Comparison of ENCODE assay signal across 35 cellular contexts in genomic region chr17:12806630-12807029, GRCh38. TPM values are rescaled to one million over a fixed set of nuclear protein-coding genes. Genes with fewer than 3 reads are reported as not detected.
"Had no signal": no experiment of that assay in that cellular context is flagged by ENCODE, and none has a peak within 500 bp of the region (broad histone marks: within the 10 kb centered on the region; RNA-seq: fewer than 3 reads in every experiment).

No MANE protein-coding gene starts in this region.

- H3K4me1 ChIP-seq: adrenal gland, ascending aorta, body of pancreas, breast epithelium had no signal

- H3K27me3 ChIP-seq: adrenal gland, ascending aorta, body of pancreas, brain microvascular endothelial cell, breast epithelium, cardiac muscle cell had no signal

- H3K27ac ChIP-seq: adrenal gland, ascending aorta, body of pancreas, brain microvascular endothelial cell, breast epithelium, cardiac muscle cell had no signal

- H3K36me3 ChIP-seq: adrenal gland, ascending aorta, brain microvascular endothelial cell, breast epithelium, cardiac muscle cell had no signal

- H3K9me3 ChIP-seq: adrenal gland, ascending aorta had no signal

- FAIRE-seq: astrocyte, bronchial epithelial cell had no signal

- H3K4me3 ChIP-seq: adrenal gland, ascending aorta, body of pancreas, breast epithelium, cardiac muscle cell had no signal

- ATAC-seq: activated naive CD4-positive, alpha-beta T cell treated with anti-CD3 and anti-CD28 coated beads, Interleukin-2, amount 50 U/mL, for 72 hours; activated naive CD8-positive, alpha-beta T cell treated with anti-CD3 and anti-CD28 coated beads, Interleukin-2, amount 50 U/mL, for 24 hours; activated T-cell treated with anti-CD3 and anti-CD28 coated beads, Interleukin-2, amount 50 U/mL, for 4 hours; activated T-cell treated with anti-CD3 and anti-CD28 coated beads, Interleukin-2, amount 50 U/mL, for 72 hours; activated T-helper 17 cell treated with anti-CD3 and anti-CD28 coated beads, Interleukin-2, amount 50 U/mL, for 72 hours; body of pancreas had no signal

- DNase-seq: activated effector memory CD4-positive, alpha-beta T cell treated with anti-CD3 and anti-CD28 coated beads, Interleukin-2, amount 50 U/mL, for 16 hours; activated effector memory CD4-positive, alpha-beta T cell treated with Interleukin-2 at 50 U/mL for 16 hours; activated gamma-delta T cell; activated gamma-delta T cell treated with Interleukin-2 at 50 U/mL for 16 hours; activated naive CD4-positive, alpha-beta T cell; activated naive CD4-positive, alpha-beta T cell treated with anti-CD3 and anti-CD28 coated beads for 36 hours; activated naive CD4-positive, alpha-beta T cell treated with anti-CD3 and anti-CD28 coated beads, Interleukin-2, amount 10 ng/mL, durations not matched to agents 7 days and 5 days; activated naive CD4-positive, alpha-beta T cell treated with anti-CD3 and anti-CD28 coated beads, Interleukin-2, amount 50 U/mL, for 16 hours; activated naive CD4-positive, alpha-beta T cell treated with Interleukin-2 at 50 U/mL for 16 hours; activated naive CD8-positive, alpha-beta T cell treated with anti-CD3 and anti-CD28 coated beads for 36 hours; activated naive CD8-positive, alpha-beta T cell treated with anti-CD3 and anti-CD28 coated beads, Interleukin-2, amount 10 ng/mL, durations not matched to agents 7 days and 5 days; activated naive CD8-positive, alpha-beta T cell treated with anti-CD3 and anti-CD28 coated beads, Interleukin-2, amount 50 U/mL, for 24 hours; activated T-cell treated with anti-CD3 and anti-CD28 coated beads, Interleukin-2, amount 50 U/mL, for 1 hour; activated T-cell treated with anti-CD3 and anti-CD28 coated beads, Interleukin-2, amount 50 U/mL, for 24 hours; activated T-cell treated with anti-CD3 and anti-CD28 coated beads, Interleukin-2, amount 50 U/mL, for 4 hours; activated T-cell treated with anti-CD3 and anti-CD28 coated beads, Interleukin-2, amount 50 U/mL, for 48 hours; activated T-cell treated with anti-CD3 and anti-CD28 coated beads, Interleukin-2, amount 50 U/mL, for 72 hours; adrenal gland; amniotic stem cell; amygdala; anterior cingulate cortex; aorta; body of pancreas; brain microvascular endothelial cell; caudate nucleus; central memory CD4-positive, alpha-beta T cell; cerebellar nuclear complex had no signal

RNA-seq across cellular contexts. Expression of gene ARHGAP44, which starts 17.3 kb away (rescaled TPM):
- total RNA-seq: activated naive CD8-positive, alpha-beta T cell treated with anti-CD3 and anti-CD28 coated beads, Interleukin-2, amount 10 ng/mL, durations not matched to agents 7 days and 5 days; activated T-helper 1 cell treated with anti-CD3 and anti-CD28 coated beads, Interleukin-12 subunit alpha, Interleukin-12 subunit beta, Interleukin-2, Interleukin-4 antibody, amounts not matched to agents 30 ng/mL and 10 ng/mL and 1 ng/mL, durations not matched to agents 14 hours and 24 hours and 36 hours had no signal
